19 cellular contexts compared by ENCODE assay signal in genomic region chr16:67539691-67540635, GRCh38. TPM values are rescaled to one million over a fixed set of nuclear protein-coding genes. Genes with fewer than 3 reads are reported as not detected.
DNase-seq lines count a peak whose midpoint lies in the region; ATAC-seq lines count a peak whose summit lies in the region.
"Had no signal": no experiment of that assay in that cellular context is flagged by ENCODE, and none has a peak within 500 bp of the region (broad histone marks: within the 10 kb centered on the region; RNA-seq: fewer than 3 reads in every experiment).

No MANE protein-coding gene starts in this region.

- H3K27ac ChIP-seq in thymus (ENCODE audit: low read depth), result peak overlapping the region; percentile 15
- H3K27ac ChIP-seq: HL-60, parathyroid adenoma had no signal

- CTCF ChIA-PET in T-cell (lab: Charles Lee), result no interaction called here

- H3K27me3 Mint-ChIP-seq in activated naive CD4-positive, alpha-beta T cell treated with anti-CD3 and anti-CD28 coated beads, Interleukin-2, amount 50 U/mL, for 24 hours, result no peaks in the 10 kb centered on the region
- H3K27me3 Mint-ChIP-seq in T-cell (no peaks in the 10 kb centered on the region), memory B cell (no peaks in the 10 kb centered on the region)

- no peaks in the 10 kb centered on the region for H3K9me3 ChIP-seq in thymus (ENCODE audit: control insufficient read depth)
- H3K9me3 ChIP-seq: uterus had no signal

- peaks cover 32% of the 10 kb centered on the region for H3K36me3 ChIP-seq in thymus (ENCODE audit: control insufficient read depth, insufficient read depth)
- H3K36me3 ChIP-seq: uterus had no signal

- H3K9me3 Mint-ChIP-seq in activated naive CD4-positive, alpha-beta T cell treated with anti-CD3 and anti-CD28 coated beads, Interleukin-2, amount 50 U/mL, for 24 hours, result no peaks in the 10 kb centered on the region
- H3K9me3 Mint-ChIP-seq in T-cell, result no peaks in the 10 kb centered on the region
- H3K9me3 Mint-ChIP-seq in memory B cell, result no peaks in the 10 kb centered on the region

- peaks cover 3% of the 10 kb centered on the region for H3K27me3 ChIP-seq in thymus (ENCODE audit: control insufficient read depth, insufficient read depth)
- H3K27me3 ChIP-seq: uterus had no signal

- 96% methylated on average over 27 of the region's 27 CpGs for WGBS in thymus

- H3K4me3 Mint-ChIP-seq in activated naive CD4-positive, alpha-beta T cell treated with anti-CD3 and anti-CD28 coated beads, Interleukin-2, amount 50 U/mL, for 24 hours, result peak overlapping the region; percentile 19
- H3K4me3 Mint-ChIP-seq in T-cell, result peak overlapping the region; percentile 72 to 77 (median 76)
- no peak overlapping the region for H3K4me3 Mint-ChIP-seq in memory B cell

- H3K36me3 Mint-ChIP-seq in activated naive CD4-positive, alpha-beta T cell treated with anti-CD3 and anti-CD28 coated beads, Interleukin-2, amount 50 U/mL, for 24 hours, result peaks cover 2% of the 10 kb centered on the region
- H3K36me3 Mint-ChIP-seq in T-cell, result peaks cover 9% of the 10 kb centered on the region
- H3K36me3 Mint-ChIP-seq in memory B cell, result peaks cover 26% of the 10 kb centered on the region

- H3K27ac Mint-ChIP-seq in activated naive CD4-positive, alpha-beta T cell treated with anti-CD3 and anti-CD28 coated beads, Interleukin-2, amount 50 U/mL, for 24 hours, result no peak overlapping the region
- H3K27ac Mint-ChIP-seq in T-cell, result peak overlapping the region; percentile 71 to 92
- peak overlapping the region; percentile 67 for H3K27ac Mint-ChIP-seq in memory B cell

- ATAC-seq in T-cell (replicated peaks in 1 of 4), result no peak
- ATAC-seq in memory B cell (ENCODE audit: low read depth), result no peak
- ATAC-seq in GM21717 (IDR thresholded peaks at IDR 0.05; ENCODE audit: unreplicated experiment), result no peak

- no peak overlapping the region for H3K4me3 ChIP-seq in thymus (ENCODE audit: low read length)
- H3K4me3 ChIP-seq: uterus had no signal

- no peak for DNase-seq in activated naive CD4-positive, alpha-beta T cell treated with Interleukin-2 at 50 U/mL for 16 hours
- DNase-seq in T-cell (no peak), memory B cell (ENCODE audit: low spot score in 2 of 2) (no peak), NCI-H2196 treated with DMSO at 0.1 percent for 48 hours (lab: John Stamatoyannopoulos, UW; ENCODE audit: unreplicated experiment) (no peak), EL (no peak)
- DNase-seq: amygdala; erythroblast; Karpas-422; NCI-H1417; NCI-H2227 treated with DMSO at 0.1 percent for 48 hours; NK-92 treated with Interleukin-12 subunit alpha and Interleukin-12 subunit beta, amount 100 ng/mL, for 24 hours; small intestine; uterus had no signal

- POLR2A ChIA-PET in T-cell (lab: Charles Lee), result no interaction called here

- peaks cover 14% of the 10 kb centered on the region for H3K4me1 ChIP-seq in thymus (ENCODE audit: control insufficient read depth, insufficient read depth, low read length)

- peaks cover 42% of the 10 kb centered on the region for H3K4me1 Mint-ChIP-seq in activated naive CD4-positive, alpha-beta T cell treated with anti-CD3 and anti-CD28 coated beads, Interleukin-2, amount 50 U/mL, for 24 hours
- H3K4me1 Mint-ChIP-seq in T-cell, result peaks cover 44 to 69% (median 62%) of the 10 kb centered on the region in 3 donors
- H3K4me1 Mint-ChIP-seq in memory B cell, result peaks cover 62% of the 10 kb centered on the region

RNA-seq across cellular contexts. Expression of gene RIPOR1, which starts 11.3 kb away (rescaled TPM):
- 10 to 100 TPM; 33.9 to 60.7 (median 52.4) TPM for total RNA-seq in T-cell
- 25.4 TPM for polyA plus RNA-seq in thymus

RNA-seq across cellular contexts. Expression of gene CTCF, which starts 22.4 kb away (rescaled TPM):
- 10 to 100 TPM; 55.3 to 69.0 (median 64.0) TPM for total RNA-seq in T-cell
- 44.5 TPM for polyA plus RNA-seq in thymus

RNA-seq across cellular contexts. Expression of gene AGRP, which starts 56.6 kb away (rescaled TPM):
- total RNA-seq in T-cell, result not detected
- 0.87 TPM for polyA plus RNA-seq in thymus
- total RNA-seq: glomerular endothelial cell, uterus had no signal

RNA-seq across cellular contexts. Expression of gene ATP6V0D1, which starts 59.0 kb away (rescaled TPM):
- 10 to 100 TPM; 41.5 to 49.6 (median 45.8) TPM for total RNA-seq in T-cell
- polyA plus RNA-seq in thymus, result 44.8 TPM
